23 cellular contexts compared by ENCODE assay signal in the genomic region with DNA sequence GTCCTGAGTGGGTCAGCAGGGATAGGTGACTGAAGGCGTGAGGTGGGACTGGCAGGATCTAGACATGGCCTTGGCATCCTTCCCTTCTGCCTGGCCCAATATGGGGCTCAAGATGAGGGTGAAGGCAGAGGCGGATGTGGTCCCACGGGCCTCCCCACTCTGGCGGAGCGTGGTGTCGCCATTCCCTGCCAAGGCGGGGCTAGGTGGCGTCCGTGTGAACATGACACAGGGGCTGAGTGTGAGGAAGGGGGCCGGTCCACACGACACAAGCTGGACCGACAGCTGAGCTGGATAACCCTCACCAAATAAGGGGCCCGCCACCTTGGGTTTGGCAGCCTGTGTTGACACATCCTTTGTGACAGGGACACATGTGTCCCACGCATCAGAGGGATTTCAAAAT. TPM values are rescaled to one million over a fixed set of nuclear protein-coding genes. Genes with fewer than 3 reads are reported as not detected.
A peak's percentile ranks its signal among the peaks of the same experiment; 100 is the strongest.
DNase-seq lines count a peak whose midpoint lies in the region; ATAC-seq and TF ChIP-seq lines count a peak whose summit lies in the region.
"Had no signal": no experiment of that assay in that cellular context is flagged by ENCODE, and none has a peak within 500 bp of the region (broad histone marks: within the 10 kb centered on the region; RNA-seq: fewer than 3 reads in every experiment).

No MANE protein-coding gene starts in this region.

- DNase-seq in left cardiac atrium (peak; percentile 15), left ventricle myocardium superior (no peak), nephron progenitor cell (no peak), GM03348 (ENCODE audit: low spot score) (no peak), SIG-M5 treated with dmso at 0.1 percent for 504 hours (lab: John Stamatoyannopoulos, UW; ENCODE audit: unreplicated experiment) (no peak)
- no peak for DNase-seq in activated effector memory CD4-positive, alpha-beta T cell treated with Interleukin-2 at 50 U/mL for 16 hours
- DNase-seq: activated CD4-positive, alpha-beta memory T cell treated with anti-CD3 and anti-CD28 coated beads, Interleukin-2, amount 10 ng/mL, durations not matched to agents 7 days and 5 days; activated CD4-positive, CD25-positive, alpha-beta regulatory T cell treated with anti-CD3 and anti-CD28 coated beads, Interleukin-2, amount 50 U/mL, for 72 hours; activated naive CD8-positive, alpha-beta T cell treated with anti-CD3 and anti-CD28 coated beads, Interleukin-2, amount 10 ng/mL, durations not matched to agents 7 days and 5 days; AML-193; cerebellar nuclear complex; glutamatergic neuron; H9; KG1; NCI-H2081; NCI-H2227 treated with DMSO at 0.1 percent for 48 hours; NCI-H526 treated with DMSO at 0.1 percent for 48 hours; sigmoid colon; stimulated activated naive CD8-positive, alpha-beta T cell treated with anti-CD3 and anti-CD28 coated beads, Interleukin-15, Interleukin-2, amounts not matched to agents 100 U/mL and 50 U/mL, for 24 hours; T-helper 1 cell had no signal

- no peaks in the 10 kb centered on the region for H3K27me3 Mint-ChIP-seq in dendritic cell treated with granulocyte-macrophage colony-stimulating factor and Interleukin-4, amounts not matched to agents 40 ng/mL and 50 ng/mL, for 4 days
- H3K27me3 Mint-ChIP-seq in nephron progenitor cell (ENCODE audit: low read depth, poor library complexity) = peaks cover 3% of the 10 kb centered on the region
- H3K27me3 Mint-ChIP-seq: activated CD4-positive, alpha-beta memory T cell treated with anti-CD3 and anti-CD28 coated beads, Interleukin-2, amount 10 ng/mL, durations not matched to agents 7 days and 5 days; activated naive CD8-positive, alpha-beta T cell treated with anti-CD3 and anti-CD28 coated beads, Interleukin-2, amount 10 ng/mL, durations not matched to agents 7 days and 5 days; CD8-positive, alpha-beta memory T cell had no signal

- H3K4me1 Mint-ChIP-seq in dendritic cell treated with granulocyte-macrophage colony-stimulating factor and Interleukin-4, amounts not matched to agents 40 ng/mL and 50 ng/mL, for 4 days (ENCODE audit: low read depth) = peaks cover 74% of the 10 kb centered on the region
- peaks cover 85% of the 10 kb centered on the region for H3K4me1 Mint-ChIP-seq in nephron progenitor cell

- ATAC-seq in left cardiac atrium = no peak
- ATAC-seq in left ventricle myocardium superior = no peak
- no peak for ATAC-seq in HG02981 (IDR thresholded peaks at IDR 0.05; ENCODE audit: unreplicated experiment)
- ATAC-seq: stimulated activated naive CD8-positive, alpha-beta T cell treated with anti-CD3 and anti-CD28 coated beads, Interleukin-15, Interleukin-2, amounts not matched to agents 100 U/mL and 50 U/mL, for 24 hours had no signal

- H3K4me3 Mint-ChIP-seq in dendritic cell treated with granulocyte-macrophage colony-stimulating factor and Interleukin-4, amounts not matched to agents 40 ng/mL and 50 ng/mL, for 4 days = no peak overlapping the region
- no peak overlapping the region for H3K4me3 Mint-ChIP-seq in nephron progenitor cell
- H3K4me3 Mint-ChIP-seq: activated CD4-positive, alpha-beta memory T cell treated with anti-CD3 and anti-CD28 coated beads, Interleukin-2, amount 10 ng/mL, durations not matched to agents 7 days and 5 days; activated naive CD8-positive, alpha-beta T cell treated with anti-CD3 and anti-CD28 coated beads, Interleukin-2, amount 10 ng/mL, durations not matched to agents 7 days and 5 days; CD8-positive, alpha-beta memory T cell; H9 had no signal

- peak overlapping the region; percentile 80 for H3K27ac Mint-ChIP-seq in dendritic cell treated with granulocyte-macrophage colony-stimulating factor and Interleukin-4, amounts not matched to agents 40 ng/mL and 50 ng/mL, for 4 days
- H3K27ac Mint-ChIP-seq in nephron progenitor cell = peak overlapping the region; percentile 53
- H3K27ac Mint-ChIP-seq: activated CD4-positive, alpha-beta memory T cell treated with anti-CD3 and anti-CD28 coated beads, Interleukin-2, amount 10 ng/mL, durations not matched to agents 7 days and 5 days had no signal

- no peaks in the 10 kb centered on the region for H3K9me3 Mint-ChIP-seq in dendritic cell treated with granulocyte-macrophage colony-stimulating factor and Interleukin-4, amounts not matched to agents 40 ng/mL and 50 ng/mL, for 4 days
- no peaks in the 10 kb centered on the region for H3K9me3 Mint-ChIP-seq in nephron progenitor cell
- H3K9me3 Mint-ChIP-seq: activated CD4-positive, alpha-beta memory T cell treated with anti-CD3 and anti-CD28 coated beads, Interleukin-2, amount 10 ng/mL, durations not matched to agents 7 days and 5 days; activated naive CD8-positive, alpha-beta T cell treated with anti-CD3 and anti-CD28 coated beads, Interleukin-2, amount 10 ng/mL, durations not matched to agents 7 days and 5 days; CD8-positive, alpha-beta memory T cell; H9 had no signal

- TF ChIP-seq CTCF in nephron progenitor cell (IDR thresholded peaks at IDR 0.05) = no peak

- peaks cover 84% of the 10 kb centered on the region for H3K36me3 Mint-ChIP-seq in dendritic cell treated with granulocyte-macrophage colony-stimulating factor and Interleukin-4, amounts not matched to agents 40 ng/mL and 50 ng/mL, for 4 days (ENCODE audit: low read depth)
- no peaks in the 10 kb centered on the region for H3K36me3 Mint-ChIP-seq in nephron progenitor cell (ENCODE audit: low read depth)

- intact Hi-C loops in left cardiac atrium (cut with DNase I) = no loop called here
- intact Hi-C loops in left ventricle myocardium superior (cut with micrococcal nuclease) = no loop called here
- intact Hi-C loops in dendritic cell treated with granulocyte-macrophage colony-stimulating factor and Interleukin-4, amounts not matched to agents 40 ng/mL and 50 ng/mL, for 4 days (cut with micrococcal nuclease) = no loop called here

RNA-seq across cellular contexts. Expression of a gene that starts 43.1 kb away (rescaled TPM):
- total RNA-seq in left cardiac atrium = 1 to 10 TPM; 6.7 to 7.0 TPM
- total RNA-seq in left ventricle myocardium superior = 6.1 TPM

RNA-seq across cellular contexts. Expression of a gene that starts 58.1 kb away (rescaled TPM):
- total RNA-seq in left cardiac atrium (100 to 1,000 TPM; 242 to 257 TPM), left ventricle myocardium superior (1,172 TPM)
